Comparison of ENCODE assay signal across 17 cellular contexts in the genomic region with DNA sequence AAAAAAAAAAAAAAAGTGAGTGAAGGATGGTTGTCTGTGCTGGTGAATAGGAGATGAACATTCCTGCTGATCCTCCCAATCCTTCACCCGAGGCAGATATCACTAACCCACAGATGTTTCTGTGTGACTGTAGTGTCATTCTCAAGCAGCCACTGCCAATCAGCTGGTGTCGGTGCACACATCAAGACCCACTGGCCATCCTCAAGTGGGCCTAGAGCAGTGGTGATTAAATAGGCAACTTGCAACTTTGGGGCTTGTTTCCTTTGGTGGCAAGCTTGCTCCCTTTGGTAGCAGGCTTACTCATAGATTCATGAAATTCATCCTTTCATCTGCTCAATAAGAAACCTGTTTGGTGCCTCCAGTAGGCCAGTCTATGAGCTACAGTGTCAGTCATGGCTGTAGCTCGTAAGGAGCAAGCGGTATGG. TPM values are rescaled to one million over a fixed set of nuclear protein-coding genes. Genes with fewer than 3 reads are reported as not detected.
DNase-seq lines count a peak whose midpoint lies in the region; ATAC-seq and TF ChIP-seq lines count a peak whose summit lies in the region.
"Had no signal": no experiment of that assay in that cellular context is flagged by ENCODE, and none has a peak within 500 bp of the region (broad histone marks: within the 10 kb centered on the region; RNA-seq: fewer than 3 reads in every experiment).

No MANE protein-coding gene starts in this region.

- CTCF ChIA-PET in activated naive CD4-positive, alpha-beta T cell treated with anti-CD3 and anti-CD28 coated beads for 36 hours (lab: Charles Lee) = interaction anchor here (0.5 to 6.1 kb wide), 15 partner anchors 10 to 225 kb away, joined by 3 to 54 read pairs (median 5); a partner anchor contains a TSS

- peak; percentile 13 for TF ChIP-seq CTCF in choroid plexus epithelial cell (conservative IDR thresholded peaks at IDR 0.05; ENCODE audit: low read depth, low read length)

- H3K36me3 Mint-ChIP-seq in activated naive CD4-positive, alpha-beta T cell treated with anti-CD3 and anti-CD28 coated beads for 36 hours (ENCODE audit: low read depth) = peaks cover 26% of the 10 kb centered on the region
- peaks cover 10% of the 10 kb centered on the region for H3K36me3 Mint-ChIP-seq in T-helper 2 cell treated with Interferon-gamma antibody and Interleukin-4, amounts not matched to agents 5 μg/mL and 100 μg/mL, for 36 hours (ENCODE audit: low read depth)

- peak overlapping the region; percentile 88 for H3K27ac Mint-ChIP-seq in activated naive CD4-positive, alpha-beta T cell treated with anti-CD3 and anti-CD28 coated beads for 36 hours
- H3K27ac Mint-ChIP-seq in T-helper 2 cell treated with Interferon-gamma antibody and Interleukin-4, amounts not matched to agents 5 μg/mL and 100 μg/mL, for 36 hours = peak overlapping the region; percentile 66
- H3K27ac Mint-ChIP-seq: CD14-positive monocyte had no signal

- H3K27me3 Mint-ChIP-seq in activated naive CD4-positive, alpha-beta T cell treated with anti-CD3 and anti-CD28 coated beads for 36 hours (ENCODE audit: low read depth) = no peaks in the 10 kb centered on the region
- H3K27me3 Mint-ChIP-seq in T-helper 2 cell treated with Interferon-gamma antibody and Interleukin-4, amounts not matched to agents 5 μg/mL and 100 μg/mL, for 36 hours (ENCODE audit: low read depth) = no peaks in the 10 kb centered on the region
- H3K27me3 Mint-ChIP-seq: naive thymus-derived CD4-positive, alpha-beta T cell had no signal

- intact Hi-C loops in activated naive CD4-positive, alpha-beta T cell treated with anti-CD3 and anti-CD28 coated beads for 36 hours (cut with micrococcal nuclease) = loop anchor here (1.0 kb wide), 5 partner anchors 8 to 124 kb away; a partner anchor contains a TSS

- no peak for TF ChIP-seq POLR2A in GM18505 (IDR thresholded peaks at IDR 0.05; ENCODE audit: borderline replicate concordance, extremely low read depth, insufficient read depth, insufficient read length)

- peak; percentile 67 for DNase-seq in activated naive CD4-positive, alpha-beta T cell treated with anti-CD3 and anti-CD28 coated beads for 36 hours
- DNase-seq in activated naive CD4-positive, alpha-beta T cell treated with anti-CD3 and anti-CD28 coated beads, Interleukin-2, amount 50 U/mL, for 16 hours = no peak
- no peak for DNase-seq in T-helper 2 cell treated with Interferon-gamma antibody and Interleukin-4, amounts not matched to agents 5 μg/mL and 100 μg/mL, for 36 hours (ENCODE audit: low spot score)
- DNase-seq in choroid plexus epithelial cell (ENCODE audit: low read depth) (no peak), globus pallidus (ENCODE audit: low spot score) (no peak), NCI-H2029 treated with DMSO at 0.1 percent for 48 hours (lab: John Stamatoyannopoulos, UW) (no peak)
- DNase-seq in stimulated activated naive CD8-positive, alpha-beta T cell treated with anti-CD3 and anti-CD28 coated beads, Interleukin-15, Interleukin-2, amounts not matched to agents 100 U/mL and 50 U/mL, for 24 hours = no peak
- DNase-seq: DMS153; endodermal cell; naive thymus-derived CD4-positive, alpha-beta T cell; NCI-H1436; T-helper 9 cell; thyroid gland had no signal

- H3K4me1 Mint-ChIP-seq in activated naive CD4-positive, alpha-beta T cell treated with anti-CD3 and anti-CD28 coated beads for 36 hours (ENCODE audit: low read depth) = peaks cover 57% of the 10 kb centered on the region
- H3K4me1 Mint-ChIP-seq in T-helper 2 cell treated with Interferon-gamma antibody and Interleukin-4, amounts not matched to agents 5 μg/mL and 100 μg/mL, for 36 hours (ENCODE audit: low read depth) = peaks cover 46% of the 10 kb centered on the region

- H3K4me3 Mint-ChIP-seq in activated naive CD4-positive, alpha-beta T cell treated with anti-CD3 and anti-CD28 coated beads for 36 hours = no peak overlapping the region
- no peak overlapping the region for H3K4me3 Mint-ChIP-seq in T-helper 2 cell treated with Interferon-gamma antibody and Interleukin-4, amounts not matched to agents 5 μg/mL and 100 μg/mL, for 36 hours
- H3K4me3 Mint-ChIP-seq: CD14-positive monocyte, endodermal cell had no signal

- H3K4me3 ChIP-seq in choroid plexus epithelial cell (ENCODE audit: low read depth, low read length) = no peak overlapping the region
- H3K4me3 ChIP-seq: ascending aorta, SK-N-MC, thyroid gland had no signal

- no peaks in the 10 kb centered on the region for H3K9me3 Mint-ChIP-seq in activated naive CD4-positive, alpha-beta T cell treated with anti-CD3 and anti-CD28 coated beads for 36 hours
- H3K9me3 Mint-ChIP-seq in T-helper 2 cell treated with Interferon-gamma antibody and Interleukin-4, amounts not matched to agents 5 μg/mL and 100 μg/mL, for 36 hours = no peaks in the 10 kb centered on the region
- H3K9me3 Mint-ChIP-seq: CD14-positive monocyte; endodermal cell; naive thymus-derived CD4-positive, alpha-beta T cell had no signal

- ATAC-seq in stimulated activated naive CD8-positive, alpha-beta T cell treated with anti-CD3 and anti-CD28 coated beads, Interleukin-15, Interleukin-2, amounts not matched to agents 100 U/mL and 50 U/mL, for 24 hours = peak; percentile 33
- ATAC-seq in GM18505 (IDR thresholded peaks at IDR 0.05; ENCODE audit: unreplicated experiment) = no peak
- ATAC-seq: naive thymus-derived CD4-positive, alpha-beta T cell had no signal

RNA-seq across cellular contexts. Expression of a gene that starts 51.1 kb away (rescaled TPM):
- 10 to 100 TPM; 80.2 to 81.1 TPM for total RNA-seq in activated naive CD4-positive, alpha-beta T cell treated with anti-CD3 and anti-CD28 coated beads for 36 hours
